Comparison of ENCODE assay signal across 8 cellular contexts in genomic region chr2:197198890-197199289, GRCh38.
DNase-seq lines count a peak whose midpoint lies in the region; ATAC-seq and TF ChIP-seq lines count a peak whose summit lies in the region.

No MANE protein-coding gene starts in this region.

- H3K36me3 Mint-ChIP-seq in CD8-positive, alpha-beta memory T cell: peaks cover 14 to 36% (median 18%) of the 10 kb centered on the region in 3 donors

- H2AFZ ChIP-seq in PC-3 (ENCODE audit: low read length): no peak overlapping the region

- peak overlapping the region; percentile 35 for H3K4me3 ChIP-seq in CD8-positive, alpha-beta memory T cell (ENCODE audit: low read length)
- H3K4me3 ChIP-seq in MG63: no peak overlapping the region
- H3K4me3 ChIP-seq in PC-3 (ENCODE audit: low read length): no peak overlapping the region

- TF ChIP-seq CTCF in PC-3 (conservative IDR thresholded peaks at IDR 0.05; ENCODE audit: low read depth, low read length): no peak

- ATAC-seq in GM21526 (IDR thresholded peaks at IDR 0.05; ENCODE audit: low FRiP score, unreplicated experiment): peak; percentile 97
- peak; percentile 73 for ATAC-seq in Right ventricle myocardium inferior
- no peak for ATAC-seq in PC-3

- no peaks in the 10 kb centered on the region for H3K79me2 ChIP-seq in PC-3 (ENCODE audit: low read length)

- H3K4me1 Mint-ChIP-seq in CD8-positive, alpha-beta memory T cell: peaks cover 92 to 97% (median 96%) of the 10 kb centered on the region in 3 donors

- H3K9me3 ChIP-seq in CD8-positive, alpha-beta memory T cell (ENCODE audit: low read length): no peaks in the 10 kb centered on the region
- no peaks in the 10 kb centered on the region for H3K9me3 ChIP-seq in MG63
- no peaks in the 10 kb centered on the region for H3K9me3 ChIP-seq in PC-3 (ENCODE audit: low read length)

- peak overlapping the region; percentile 88 to 94 (median 93) for H3K4me3 Mint-ChIP-seq in CD8-positive, alpha-beta memory T cell

- H3K27me3 Mint-ChIP-seq in CD8-positive, alpha-beta memory T cell: no peaks in the 10 kb centered on the region

- intact Hi-C loops in Right ventricle myocardium inferior (cut with DNase I): no loop called here
- intact Hi-C loops in PC-3 (cut with micrococcal nuclease): no loop called here

- no peaks in the 10 kb centered on the region for H3K36me3 ChIP-seq in CD8-positive, alpha-beta memory T cell (ENCODE audit: insufficient read depth, low read length)
- H3K36me3 ChIP-seq in MG63: no peaks in the 10 kb centered on the region
- H3K36me3 ChIP-seq in PC-3 (ENCODE audit: low read depth, low read length): no peaks in the 10 kb centered on the region

- DNase-seq in CD8-positive, alpha-beta memory T cell: peak; percentile 77 to 97 (median 96)
- DNase-seq in MG63: peak; percentile 35
- DNase-seq in activated CD8-positive, alpha-beta memory T cell treated with anti-CD3 and anti-CD28 coated beads for 48 hours (ENCODE audit: low read depth in 2 of 3, low spot score in 2 of 3): peak in 2 of 3 experiments; percentile 66 to 68
- peak; percentile 71 for DNase-seq in Right ventricle myocardium inferior (ENCODE audit: missing footprints)
- DNase-seq in stimulated activated CD4-positive, alpha-beta T cell treated with anti-CD3 and anti-CD28 coated beads, TNF-alpha, amount 100 ng/mL, for 1 hour (ENCODE audit: low read depth in 3 of 3, low spot score in 1 of 3): peak; percentile 50 to 76 (median 73)
- no peak for DNase-seq in SHP77 (lab: John Stamatoyannopoulos, UW)
- DNase-seq in PC-3: no peak

- H3K9ac ChIP-seq in PC-3 (ENCODE audit: low read length): no peak overlapping the region

- H3K27ac Mint-ChIP-seq in CD8-positive, alpha-beta memory T cell: peak overlapping the region; percentile 88 to 99 (median 97)

- H4K20me1 ChIP-seq in PC-3 (ENCODE audit: low read length): no peaks in the 10 kb centered on the region

- no peak overlapping the region for H3K4me2 ChIP-seq in PC-3 (ENCODE audit: low read length)

- POLR2A ChIA-PET in CD8-positive, alpha-beta memory T cell (lab: Charles Lee): interaction anchor here (0.6 to 4.9 kb wide), 17 partner anchors 10 to 129 kb away, joined by 3 to 68 read pairs (median 4); partner anchors contain the start of gene ANKRD44
- POLR2A ChIA-PET in PC-3 (lab: Charles Lee; ENCODE audit: unreplicated experiment): no interaction called here

- H3K9me2 ChIP-seq in PC-3 (replicated peaks; ENCODE audit: low read length): no peaks in the 10 kb centered on the region

- CTCF ChIA-PET in CD8-positive, alpha-beta memory T cell (lab: Charles Lee): interaction anchor here (0.8 to 8.0 kb wide), 25 partner anchors 8 to 130 kb away, joined by 3 to 80 read pairs (median 5); partner anchors contain the start of gene ANKRD44
- CTCF ChIA-PET in PC-3 (lab: Charles Lee): no interaction called here

- no peaks in the 10 kb centered on the region for H3K27me3 ChIP-seq in CD8-positive, alpha-beta memory T cell (ENCODE audit: insufficient read depth, low read length, poor library complexity, severe bottlenecking)
- H3K27me3 ChIP-seq in MG63 (no peaks in the 10 kb centered on the region), PC-3 (ENCODE audit: low read length) (no peaks in the 10 kb centered on the region)

- no peaks in the 10 kb centered on the region for H3F3A ChIP-seq in PC-3 (ENCODE audit: low read length, unreplicated experiment)

- peaks cover 0 to 1% (median 0%) of the 10 kb centered on the region in 5 donors for H3K9me3 Mint-ChIP-seq in CD8-positive, alpha-beta memory T cell

- peak overlapping the region; percentile 52 for H3K27ac ChIP-seq in CD8-positive, alpha-beta memory T cell (ENCODE audit: low read depth, low read length)
- no peak overlapping the region for H3K27ac ChIP-seq in PC-3 (ENCODE audit: low read length)

- BruUV-seq in PC-3 (replicated peaks; lab: Mats Ljungman, UMichigan): no TSS peak

- H3K4me1 ChIP-seq in CD8-positive, alpha-beta memory T cell (ENCODE audit: insufficient read depth, low read length): peaks cover 91% of the 10 kb centered on the region
- no peaks in the 10 kb centered on the region for H3K4me1 ChIP-seq in PC-3 (ENCODE audit: insufficient read depth, low read length)

Comparison
In these comparisons a context has a peak if more than half of its experiments do, and no peak if none do; other contexts are left out.
1. DNase-seq: peak in CD8-positive, alpha-beta memory T cell (5 of 5), MG63 (single experiment), activated CD8-positive, alpha-beta memory T cell treated with anti-CD3 and anti-CD28 coated beads for 48 hours (2 of 3), Right ventricle myocardium inferior (single experiment) and stimulated activated CD4-positive, alpha-beta T cell treated with anti-CD3 and anti-CD28 coated beads, TNF-alpha, amount 100 ng/mL, for 1 hour (3 of 3); none in SHP77 (0 of 2) and PC-3 (single experiment).